ENCODE assay signal across 1 cellular context in genomic region chr13:64423467-64423866, GRCh38.
TF ChIP-seq lines count a peak whose summit lies in the region.

No MANE protein-coding gene starts in this region.

TF ChIP-seq in A549, 52 proteins besides CTCF, POLR2A, EP300 and RAD21 (continued from another document):
- TF ChIP-seq REST (IDR thresholded peaks at IDR 0.05) (no peak), MAFK (IDR thresholded peaks at IDR 0.05; ENCODE audit: partially characterized antibody) (peak; percentile 68)
